ENCODE assay signal across 1 cellular context in the genomic region with DNA sequence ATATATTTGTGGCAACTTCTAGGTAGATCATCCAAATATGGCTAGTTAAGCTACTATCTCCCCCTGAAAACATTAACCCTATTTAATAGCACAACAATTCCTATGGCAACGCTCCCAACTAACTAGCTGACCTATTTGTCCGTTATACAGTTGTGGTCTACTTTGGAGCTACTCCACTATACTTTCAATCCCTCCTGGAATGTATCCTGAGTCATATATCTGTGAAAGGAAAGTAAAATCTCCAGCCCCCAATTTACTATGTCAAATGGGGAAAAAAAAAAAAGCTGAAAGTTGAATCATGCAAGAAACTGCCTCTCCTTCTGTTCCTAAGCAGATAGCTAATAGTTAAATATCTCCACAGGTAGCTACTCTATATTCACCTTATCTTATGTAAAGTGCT.
TF ChIP-seq lines count a peak whose summit lies in the region.

No MANE protein-coding gene starts in this region.

TF ChIP-seq in HepG2, 621 proteins besides CTCF, POLR2A, EP300 and RAD21 (continued from another document):
- TF ChIP-seq, protein P1, sequence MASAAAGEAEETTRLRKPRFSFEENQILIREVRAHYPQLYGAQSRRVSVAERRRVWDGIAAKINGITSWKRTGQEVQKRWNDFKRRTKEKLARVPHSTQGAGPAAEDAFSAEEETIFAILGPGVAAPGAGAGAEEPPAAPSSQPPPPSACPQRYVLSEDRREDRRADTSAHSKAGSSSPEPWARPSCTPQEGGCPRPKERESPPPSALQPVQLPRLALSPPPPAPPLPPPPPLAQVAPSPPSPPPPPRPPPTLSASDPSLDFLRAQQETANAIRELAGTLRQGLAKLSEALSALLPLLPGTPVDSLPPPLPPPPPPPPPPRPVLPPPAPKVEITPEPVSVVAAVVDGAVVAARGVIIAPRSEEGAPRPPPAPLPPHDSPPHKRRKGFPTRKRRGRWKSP (CRISPR knock-in tag; IDR thresholded peaks at IDR 0.05) = no peak
- TF ChIP-seq, protein P2, sequence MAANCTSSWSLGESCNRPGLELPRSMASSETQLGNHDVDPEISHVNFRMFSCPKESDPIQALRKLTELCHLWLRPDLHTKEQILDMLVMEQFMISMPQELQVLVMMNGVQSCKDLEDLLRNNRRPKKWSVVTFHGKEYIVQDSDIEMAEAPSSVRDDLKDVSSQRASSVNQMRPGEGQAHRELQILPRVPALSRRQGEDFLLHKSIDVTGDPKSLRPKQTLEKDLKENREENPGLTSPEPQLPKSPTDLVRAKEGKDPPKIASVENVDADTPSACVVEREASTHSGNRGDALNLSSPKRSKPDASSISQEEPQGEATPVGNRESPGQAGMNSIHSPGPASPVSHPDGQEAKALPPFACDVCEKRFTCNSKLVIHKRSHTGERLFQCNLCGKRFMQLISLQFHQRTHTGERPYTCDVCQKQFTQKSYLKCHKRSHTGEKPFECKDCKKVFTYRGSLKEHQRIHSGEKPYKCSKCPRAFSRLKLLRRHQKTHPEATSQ (CRISPR knock-in tag; IDR thresholded peaks at IDR 0.05; ENCODE audit: borderline replicate concordance) = no peak
